Comparison of ENCODE assay signal across 8 cellular contexts in genomic region chr12:2284857-2285256, GRCh38.
DNase-seq lines count a peak whose midpoint lies in the region; TF ChIP-seq lines count a peak whose summit lies in the region.

No MANE protein-coding gene starts in this region.

- H3K36me3 ChIP-seq in MM.1S (replicated peaks; ENCODE audit: insufficient read depth, low read length) (no peaks in the 10 kb centered on the region), SJSA1 (no peaks in the 10 kb centered on the region), endodermal cell (ENCODE audit: control insufficient read depth, insufficient read depth, low read length) (no peaks in the 10 kb centered on the region), mesendoderm (ENCODE audit: control insufficient read depth, insufficient read depth, low read length) (no peaks in the 10 kb centered on the region), transverse colon (no peaks in the 10 kb centered on the region)

- H3K9me3 ChIP-seq in MM.1S (replicated peaks; ENCODE audit: insufficient read depth, low read length) (no peaks in the 10 kb centered on the region), SJSA1 (replicated peaks) (no peaks in the 10 kb centered on the region), endodermal cell (ENCODE audit: control insufficient read depth, low read length) (no peaks in the 10 kb centered on the region), transverse colon (no peaks in the 10 kb centered on the region)

- H3K9ac ChIP-seq in MM.1S (ENCODE audit: low read length) = no peak overlapping the region
- H3K9ac ChIP-seq in endodermal cell (ENCODE audit: extremely low read depth, low read length, poor library complexity, severe bottlenecking) = no peak overlapping the region
- H3K9ac ChIP-seq in mesendoderm (ENCODE audit: low read length) = no peak overlapping the region

- H3K4me1 Mint-ChIP-seq in activated CD4-positive, alpha-beta T cell treated with anti-CD3 and anti-CD28 coated beads, Interleukin-2, amount 10 ng/mL, durations not matched to agents 7 days and 5 days = no peaks in the 10 kb centered on the region
- H3K4me1 Mint-ChIP-seq in endodermal cell = peaks cover 38% of the 10 kb centered on the region

- no peak overlapping the region for H3K4me3 ChIP-seq in MM.1S (ENCODE audit: low read length)
- H3K4me3 ChIP-seq in SJSA1 = no peak overlapping the region
- no peak overlapping the region for H3K4me3 ChIP-seq in endodermal cell (ENCODE audit: low read length)
- no peak overlapping the region for H3K4me3 ChIP-seq in mesendoderm (ENCODE audit: low read length)
- no peak overlapping the region for H3K4me3 ChIP-seq in transverse colon

- in situ Hi-C loops in transverse colon (cut with MboI; ENCODE audit: low pct_ligation_motif_present in 1 of 4, low pct_unique_long_range_greater_than_20kb in 1 of 4, low sequenced_read_pairs in 3 of 4) = loop anchor here in 3 of 4 donors (5.0 to 10.0 kb wide), 2 partner anchors 228 to 230 kb away; partner anchors contain the start of gene CACNA1C (in 2 of the 3)

- H4K20me1 ChIP-seq in MM.1S (ENCODE audit: insufficient read depth, low read length) = no peaks in the 10 kb centered on the region

- no peaks in the 10 kb centered on the region for H3K9me2 ChIP-seq in MM.1S (replicated peaks; ENCODE audit: insufficient read depth, low read length)

- H4K5ac ChIP-seq in mesendoderm (ENCODE audit: low read length) = no peak overlapping the region

- H3K27me3 Mint-ChIP-seq in activated CD4-positive, alpha-beta T cell treated with anti-CD3 and anti-CD28 coated beads, Interleukin-2, amount 10 ng/mL, durations not matched to agents 7 days and 5 days = peaks cover 9% of the 10 kb centered on the region
- H3K27me3 Mint-ChIP-seq in endodermal cell (ENCODE audit: insufficient read depth) = no peaks in the 10 kb centered on the region

- peak overlapping the region; percentile 26 for H3K56ac ChIP-seq in mesendoderm (ENCODE audit: low read length)

- H2BK5ac ChIP-seq in mesendoderm (ENCODE audit: low read length) = no peak overlapping the region

- H3K18ac ChIP-seq in mesendoderm (ENCODE audit: low read length) = no peak overlapping the region

- no peak overlapping the region for H3K4me2 ChIP-seq in MM.1S (ENCODE audit: low read depth, low read length)
- H3K4me2 ChIP-seq in mesendoderm (ENCODE audit: low read length) = no peak overlapping the region

- no peak overlapping the region for H4K8ac ChIP-seq in mesendoderm (ENCODE audit: low read depth, low read length)

- DNase-seq in activated CD4-positive, alpha-beta T cell treated with anti-CD3 and anti-CD28 coated beads, Interleukin-2, amount 10 ng/mL, durations not matched to agents 7 days and 5 days = peak; percentile 34
- DNase-seq in activated CD4-positive, alpha-beta T cell treated with anti-CD3 and anti-CD28 coated beads for 4 hours = no peak
- DNase-seq in MM.1S (peak; percentile 38), SJSA1 (ENCODE audit: low read depth in 1 of 2, low spot score in 2 of 2) (peak; percentile 92 to 93), endodermal cell (peak; percentile 99), mesendoderm (peak; percentile 91), transverse colon (peak; percentile 83), NCI-H1048 (lab: John Stamatoyannopoulos, UW) (no peak)

- H3F3A ChIP-seq in MM.1S (ENCODE audit: insufficient read depth, low read length) = no peaks in the 10 kb centered on the region

- no peak overlapping the region for H3K4me3 Mint-ChIP-seq in activated CD4-positive, alpha-beta T cell treated with anti-CD3 and anti-CD28 coated beads, Interleukin-2, amount 10 ng/mL, durations not matched to agents 7 days and 5 days
- no peak overlapping the region for H3K4me3 Mint-ChIP-seq in endodermal cell

- H3K79me1 ChIP-seq in mesendoderm (ENCODE audit: low read length) = no peaks in the 10 kb centered on the region

- H3K23ac ChIP-seq in mesendoderm (ENCODE audit: low read length) = no peak overlapping the region

- H3K27ac ChIP-seq in MM.1S (ENCODE audit: low read length) (no peak overlapping the region), SJSA1 (peak overlapping the region; percentile 77), endodermal cell (ENCODE audit: low read depth, low read length) (peak overlapping the region; percentile 14), mesendoderm (ENCODE audit: low read depth, low read length) (no peak overlapping the region), transverse colon (peak overlapping the region; percentile 70 to 84 (median 74))

- TF ChIP-seq CTCF in MM.1S (IDR thresholded peaks at IDR 0.05; ENCODE audit: low read length) = peak; percentile 70
- TF ChIP-seq CTCF in endodermal cell (conservative IDR thresholded peaks at IDR 0.05) = peak; percentile 100
- peak; percentile 59 to 68 (median 64) for TF ChIP-seq CTCF in transverse colon (IDR thresholded peaks at IDR 0.05)

- 0 out of 2 replicates have a peak overlapping the region, but pooled peaks have one; percentile 39 for H2AFZ ChIP-seq in MM.1S (ENCODE audit: low read length)

- CTCF ChIA-PET in activated CD4-positive, alpha-beta T cell treated with anti-CD3 and anti-CD28 coated beads, Interleukin-2, amount 10 ng/mL, durations not matched to agents 7 days and 5 days (lab: Charles Lee) = no interaction called here

- 31 to 55% methylated on average over 2 to 8 of the region's 8 CpGs for WGBS in endodermal cell (ENCODE audit: insufficient coverage in 1 of 2, insufficient read length in 1 of 2), 2 experiments
- WGBS in mesendoderm (ENCODE audit: extremely low coverage, insufficient coverage, low lambda C conversion rate) = no CpG with 5 or more reads among the region's 8 CpGs
- WGBS in transverse colon (ENCODE audit: low coverage in 1 of 2), 2 donors = 42% methylated on average over 8 of the region's 8 CpGs; no CpG with 5 or more reads in 1 of the 2 donors

- H2BK15ac ChIP-seq in mesendoderm (replicated peaks; ENCODE audit: low read depth) = no peak overlapping the region

- H2BK120ac ChIP-seq in mesendoderm (ENCODE audit: low read depth, low read length) = no peak overlapping the region

- H3K9me3 Mint-ChIP-seq in activated CD4-positive, alpha-beta T cell treated with anti-CD3 and anti-CD28 coated beads, Interleukin-2, amount 10 ng/mL, durations not matched to agents 7 days and 5 days = peaks cover 2% of the 10 kb centered on the region
- H3K9me3 Mint-ChIP-seq in endodermal cell = peaks cover 8% of the 10 kb centered on the region

- intact Hi-C loops in transverse colon (cut with DNase I; ENCODE audit: low total_unique reads) = no loop called here

- H3K4ac ChIP-seq in mesendoderm (ENCODE audit: low read depth, low read length) = no peak overlapping the region

- POLR2A ChIA-PET in activated CD4-positive, alpha-beta T cell treated with anti-CD3 and anti-CD28 coated beads, Interleukin-2, amount 10 ng/mL, durations not matched to agents 7 days and 5 days (lab: Charles Lee) = no interaction called here

- no peaks in the 10 kb centered on the region for H3K4me1 ChIP-seq in MM.1S (ENCODE audit: low read length)
- peaks cover 68% of the 10 kb centered on the region for H3K4me1 ChIP-seq in SJSA1 (replicated peaks)
- H3K4me1 ChIP-seq in endodermal cell (ENCODE audit: control insufficient read depth, insufficient read depth, low read length) = no peaks in the 10 kb centered on the region
- H3K4me1 ChIP-seq in mesendoderm (ENCODE audit: control insufficient read depth, low read depth, low read length) = peaks cover 8% of the 10 kb centered on the region
- H3K4me1 ChIP-seq in transverse colon = peaks cover 20 to 61% (median 28%) of the 10 kb centered on the region in 4 donors

- no peak for TF ChIP-seq EP300 in transverse colon (IDR thresholded peaks at IDR 0.05; ENCODE audit: low read depth)

- H3K79me2 ChIP-seq in MM.1S (ENCODE audit: low read length) (no peaks in the 10 kb centered on the region), mesendoderm (ENCODE audit: control insufficient read depth, insufficient read depth, low read length) (no peaks in the 10 kb centered on the region)

- H3K27me3 ChIP-seq in MM.1S (replicated peaks; ENCODE audit: insufficient read depth, low read length) (no peaks in the 10 kb centered on the region), SJSA1 (replicated peaks) (no peaks in the 10 kb centered on the region), endodermal cell (ENCODE audit: control insufficient read depth, insufficient read depth, low read length, poor library complexity, severe bottlenecking) (no peaks in the 10 kb centered on the region), mesendoderm (ENCODE audit: insufficient read depth, low read length, poor library complexity) (no peaks in the 10 kb centered on the region), transverse colon (no peaks in the 10 kb centered on the region)

- no peaks in the 10 kb centered on the region for H3K36me3 Mint-ChIP-seq in activated CD4-positive, alpha-beta T cell treated with anti-CD3 and anti-CD28 coated beads, Interleukin-2, amount 10 ng/mL, durations not matched to agents 7 days and 5 days (ENCODE audit: low read depth)
- no peaks in the 10 kb centered on the region for H3K36me3 Mint-ChIP-seq in endodermal cell (ENCODE audit: low read depth)

- no peak overlapping the region for H2AK5ac ChIP-seq in mesendoderm (ENCODE audit: low read length)

- no peak overlapping the region for H3K27ac Mint-ChIP-seq in activated CD4-positive, alpha-beta T cell treated with anti-CD3 and anti-CD28 coated beads, Interleukin-2, amount 10 ng/mL, durations not matched to agents 7 days and 5 days
- no peak overlapping the region for H3K27ac Mint-ChIP-seq in endodermal cell

- TF ChIP-seq POLR2A in transverse colon (IDR thresholded peaks at IDR 0.05) = no peak

Comparison
In these comparisons a context has a peak if more than half of its experiments do, and no peak if none do; other contexts are left out.
1. DNase-seq: peak in activated CD4-positive, alpha-beta T cell treated with anti-CD3 and anti-CD28 coated beads, Interleukin-2, amount 10 ng/mL, durations not matched to agents 7 days and 5 days (single experiment), MM.1S (single experiment), SJSA1 (2 of 2), endodermal cell (single experiment), mesendoderm (single experiment) and transverse colon (single experiment); none in activated CD4-positive, alpha-beta T cell treated with anti-CD3 and anti-CD28 coated beads for 4 hours (0 of 2) and NCI-H1048 (single experiment).
2. H3K27ac ChIP-seq: peak in SJSA1 (single experiment), endodermal cell (single experiment) and transverse colon (4 of 4); none in MM.1S (single experiment) and mesendoderm (single experiment).
3. Peak in every context shown above with its lines, with median percentiles within 50 percentile points of each other: CTCF ChIP-seq.